ENCODE assay signal across 8 cellular contexts in the genomic region with DNA sequence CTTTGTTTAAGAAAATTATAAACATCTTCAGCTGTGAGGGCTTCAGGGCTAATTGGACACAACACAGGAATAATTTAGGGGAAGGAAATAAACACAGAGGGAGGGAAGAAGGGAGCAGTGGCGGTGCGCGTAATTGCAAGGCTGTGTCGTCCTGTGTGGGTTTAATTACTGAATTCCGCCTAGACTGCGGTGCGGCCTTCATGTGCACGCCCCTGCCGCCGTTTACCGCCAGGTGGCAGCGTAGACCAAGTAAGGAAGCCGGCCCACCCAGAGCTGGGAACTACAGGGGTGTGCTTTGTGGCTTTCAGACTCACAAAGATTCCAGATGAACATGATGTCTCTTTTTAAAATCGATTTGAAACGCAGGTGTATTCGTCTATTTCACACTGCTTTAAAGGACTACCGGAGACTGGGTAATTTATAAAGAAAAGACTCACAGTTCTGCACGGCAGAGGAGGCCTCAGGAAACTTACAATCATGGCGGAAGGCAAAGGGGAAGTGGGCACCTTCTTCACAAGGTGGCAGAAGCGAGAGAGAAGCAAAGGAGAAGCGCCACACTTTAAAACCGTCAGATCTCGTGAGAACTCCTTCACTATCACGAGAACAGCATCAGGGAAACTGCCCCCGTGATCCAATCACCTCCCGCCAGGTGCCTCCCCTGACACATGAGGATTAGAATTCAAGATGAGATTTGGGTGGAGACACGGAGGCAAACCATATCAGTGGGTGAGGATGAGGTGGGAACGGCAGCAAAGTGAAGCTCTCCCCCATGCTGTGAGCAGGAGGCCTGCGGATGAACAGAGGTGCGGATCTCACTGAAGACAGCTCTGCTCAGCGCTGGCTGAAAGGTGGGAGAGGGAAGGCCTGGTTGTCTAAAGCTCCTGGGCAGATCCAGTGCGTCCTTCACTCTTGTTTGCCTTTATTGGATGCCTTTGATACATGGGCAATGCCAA.
A peak's percentile ranks its signal among the peaks of the same experiment; 100 is the strongest.
DNase-seq lines count a peak whose midpoint lies in the region; ATAC-seq and TF ChIP-seq lines count a peak whose summit lies in the region.

No MANE protein-coding gene starts in this region.

- H3K9me3 Mint-ChIP-seq in CD4-positive, CD25-positive, alpha-beta regulatory T cell: peaks cover 0 to 7% (median 0%) of the 10 kb centered on the region in 7 donors
- peaks cover 0 to 18% (median 6%) of the 10 kb centered on the region in 11 donors for H3K9me3 Mint-ChIP-seq in naive thymus-derived CD4-positive, alpha-beta T cell

- H3K27ac ChIP-seq in CD4-positive, CD25-positive, alpha-beta regulatory T cell (ENCODE audit: insufficient read depth, low read length, poor library complexity, severe bottlenecking): no peak overlapping the region
- H3K27ac ChIP-seq in naive thymus-derived CD4-positive, alpha-beta T cell (ENCODE audit: low read depth, low read length): no peak overlapping the region

- peaks cover 2% of the 10 kb centered on the region for H3K27me3 ChIP-seq in CD4-positive, CD25-positive, alpha-beta regulatory T cell (ENCODE audit: control insufficient read depth, insufficient read depth, low read length)
- no peaks in the 10 kb centered on the region for H3K27me3 ChIP-seq in naive thymus-derived CD4-positive, alpha-beta T cell (ENCODE audit: control insufficient read depth in 2 of 2, insufficient read depth in 2 of 2, low read length in 2 of 2)

- peaks cover 15% of the 10 kb centered on the region for H3K27me3 Mint-ChIP-seq in CD4-positive, CD25-positive, alpha-beta regulatory T cell
- peaks cover 4 to 29% (median 16%) of the 10 kb centered on the region in 5 donors for H3K27me3 Mint-ChIP-seq in naive thymus-derived CD4-positive, alpha-beta T cell

- no peak overlapping the region for H3K4me3 ChIP-seq in CD4-positive, CD25-positive, alpha-beta regulatory T cell (ENCODE audit: low read depth, low read length)
- H3K4me3 ChIP-seq in epithelial cell of proximal tubule (ENCODE audit: low read depth, low read length): no peak overlapping the region
- H3K4me3 ChIP-seq in naive thymus-derived CD4-positive, alpha-beta T cell (ENCODE audit: low read length): no peak overlapping the region

- H3K36me3 Mint-ChIP-seq in CD4-positive, CD25-positive, alpha-beta regulatory T cell: no peaks in the 10 kb centered on the region
- no peaks in the 10 kb centered on the region for H3K36me3 Mint-ChIP-seq in naive thymus-derived CD4-positive, alpha-beta T cell

- peaks cover 0 to 6% (median 1%) of the 10 kb centered on the region in 4 donors for H3K4me1 Mint-ChIP-seq in CD4-positive, CD25-positive, alpha-beta regulatory T cell
- peaks cover 0 to 12% (median 8%) of the 10 kb centered on the region in 7 donors for H3K4me1 Mint-ChIP-seq in naive thymus-derived CD4-positive, alpha-beta T cell

- no peak overlapping the region for H3K27ac Mint-ChIP-seq in CD4-positive, CD25-positive, alpha-beta regulatory T cell
- H3K27ac Mint-ChIP-seq in naive thymus-derived CD4-positive, alpha-beta T cell: peak overlapping the region in 3 of 9 donors; percentile 9 to 61 (median 31)

- peak; percentile 12 to 72 (median 21) for DNase-seq in CD4-positive, CD25-positive, alpha-beta regulatory T cell
- DNase-seq in NOMO-1 treated with dmso at 0.1 percent for 144 hours (lab: John Stamatoyannopoulos, UW; ENCODE audit: unreplicated experiment) (peak; percentile 43), activated T-cell treated with anti-CD3 and anti-CD28 coated beads for 1 hour (ENCODE audit: low read depth) (peak; percentile 62), epithelial cell of proximal tubule (ENCODE audit: low read depth) (no peak)
- peak; percentile 14 to 61 (median 38) for DNase-seq in naive thymus-derived CD4-positive, alpha-beta T cell
- DNase-seq in stimulated activated naive CD4-positive, alpha-beta T cell (lab: John Stamatoyannopoulos, UW): peak; percentile 23 to 52 (median 34)

- no peaks in the 10 kb centered on the region for H3K4me1 ChIP-seq in CD4-positive, CD25-positive, alpha-beta regulatory T cell (ENCODE audit: control insufficient read depth, insufficient read depth, low read length, poor library complexity, severe bottlenecking)
- H3K4me1 ChIP-seq in naive thymus-derived CD4-positive, alpha-beta T cell (ENCODE audit: control insufficient read depth in 2 of 2, insufficient read depth in 2 of 2, low read length in 2 of 2): no peaks in the 10 kb centered on the region

- no peak overlapping the region for H3K4me3 Mint-ChIP-seq in CD4-positive, CD25-positive, alpha-beta regulatory T cell
- H3K4me3 Mint-ChIP-seq in naive thymus-derived CD4-positive, alpha-beta T cell: peak overlapping the region in 8 of 10 donors; percentile 9 to 64 (median 47)

- H3K9me3 ChIP-seq in CD4-positive, CD25-positive, alpha-beta regulatory T cell (ENCODE audit: control insufficient read depth in 2 of 2, low read length in 2 of 2): peaks cover 0 to 1% of the 10 kb centered on the region in 2 experiments
- no peaks in the 10 kb centered on the region for H3K9me3 ChIP-seq in naive thymus-derived CD4-positive, alpha-beta T cell (ENCODE audit: control insufficient read depth in 2 of 3, low read length in 3 of 3)

- POLR2A ChIA-PET in naive thymus-derived CD4-positive, alpha-beta T cell (lab: Charles Lee): no interaction called here

- CTCF ChIA-PET in naive thymus-derived CD4-positive, alpha-beta T cell (lab: Charles Lee): interaction anchor here (0.6 kb wide), 1 partner anchor 62 kb away, joined by 3 read pairs; no protein-coding TSS in a partner anchor

- ATAC-seq in CD4-positive, CD25-positive, alpha-beta regulatory T cell (ENCODE audit: low read depth in 2 of 2): peak in 1 of 2 donors; percentile 71
- peak; percentile 99 for ATAC-seq in GM19043 (IDR thresholded peaks at IDR 0.05; ENCODE audit: low read depth, unreplicated experiment)
- ATAC-seq in HG03342 (IDR thresholded peaks at IDR 0.05; ENCODE audit: unreplicated experiment): peak; percentile 94
- ATAC-seq in naive thymus-derived CD4-positive, alpha-beta T cell: peak; percentile 70

- peak; percentile 96 for TF ChIP-seq CTCF in epithelial cell of proximal tubule (conservative IDR thresholded peaks at IDR 0.05; ENCODE audit: low read depth, low read length)

- intact Hi-C loops in naive thymus-derived CD4-positive, alpha-beta T cell (cut with micrococcal nuclease): loop anchor here (1.0 to 10.0 kb wide), 3 partner anchors 221 to 890 kb away; no protein-coding TSS in a partner anchor

- H3K36me3 ChIP-seq in CD4-positive, CD25-positive, alpha-beta regulatory T cell (ENCODE audit: control insufficient read depth, insufficient read depth, low read length): no peaks in the 10 kb centered on the region
- no peaks in the 10 kb centered on the region for H3K36me3 ChIP-seq in naive thymus-derived CD4-positive, alpha-beta T cell (ENCODE audit: control insufficient read depth in 2 of 3, insufficient read depth in 3 of 3, low read length in 3 of 3)

Comparison
In these comparisons a context has a peak if more than half of its experiments do, and no peak if none do; other contexts are left out.
1. H3K4me3 Mint-ChIP-seq: peak in naive thymus-derived CD4-positive, alpha-beta T cell (8 of 10); none in CD4-positive, CD25-positive, alpha-beta regulatory T cell (0 of 4).